25 cellular contexts compared by ENCODE assay signal in genomic region chr2:158815650-158816049, GRCh38. TPM values are rescaled to one million over a fixed set of nuclear protein-coding genes. Genes with fewer than 3 reads are reported as not detected.
"Had no signal": no experiment of that assay in that cellular context is flagged by ENCODE, and none has a peak within 500 bp of the region (broad histone marks: within the 10 kb centered on the region; RNA-seq: fewer than 3 reads in every experiment).

No MANE protein-coding gene starts in this region.

- H3K4me3 Mint-ChIP-seq: activated CD4-positive, alpha-beta memory T cell treated with anti-CD3 and anti-CD28 coated beads for 36 hours; activated CD4-positive, alpha-beta T cell treated with anti-CD3 and anti-CD28 coated beads, Interleukin-2, amount 10 ng/mL, durations not matched to agents 7 days and 5 days; activated naive CD8-positive, alpha-beta T cell; activated T-cell treated with anti-CD3 and anti-CD28 coated beads, Interleukin-2, amount 50 U/mL, for 4 hours; T-cell had no signal

- H3K4me3 ChIP-seq: SK-N-MC had no signal

- DNase-seq: activated CD4-positive, alpha-beta memory T cell treated with anti-CD3 and anti-CD28 coated beads for 36 hours; activated CD4-positive, alpha-beta T cell treated with anti-CD3 and anti-CD28 coated beads, Interleukin-2, amount 10 ng/mL, durations not matched to agents 7 days and 5 days; activated CD4-positive, CD25-positive, alpha-beta regulatory T cell; activated CD8-positive, alpha-beta memory T cell treated with anti-CD3 and anti-CD28 coated beads for 24 hours; activated effector memory CD4-positive, alpha-beta T cell treated with anti-CD3 and anti-CD28 coated beads, Interleukin-2, amount 50 U/mL, for 16 hours; activated naive CD4-positive, alpha-beta T cell treated with Interleukin-2 at 50 U/mL for 16 hours; activated T-cell treated with anti-CD3 and anti-CD28 coated beads, Interleukin-2, amount 50 U/mL, for 4 hours; Kasumi-1; KBM-7; NCI-H1048; NCI-H146; NCI-H187 treated with DMSO at 0.1 percent for 48 hours; NCI-H2081 treated with DMSO at 0.1 percent for 48 hours; NCI-H226; NCI-H510A treated with DMSO at 0.1 percent for 48 hours; NCI-H748 treated with DMSO at 0.1 percent for 48 hours; RPMI8226; T-cell; T-helper 2 cell; T1000 had no signal

- H3K4me1 Mint-ChIP-seq: activated CD4-positive, alpha-beta T cell treated with anti-CD3 and anti-CD28 coated beads, Interleukin-2, amount 10 ng/mL, durations not matched to agents 7 days and 5 days; T-cell had no signal

- H3K27ac Mint-ChIP-seq: activated CD4-positive, alpha-beta memory T cell treated with anti-CD3 and anti-CD28 coated beads for 36 hours; activated CD4-positive, alpha-beta T cell treated with anti-CD3 and anti-CD28 coated beads, Interleukin-2, amount 10 ng/mL, durations not matched to agents 7 days and 5 days; activated naive CD8-positive, alpha-beta T cell; T-cell had no signal

- H3K9me3 Mint-ChIP-seq: activated CD4-positive, alpha-beta memory T cell treated with anti-CD3 and anti-CD28 coated beads for 36 hours; activated CD4-positive, alpha-beta T cell treated with anti-CD3 and anti-CD28 coated beads, Interleukin-2, amount 10 ng/mL, durations not matched to agents 7 days and 5 days; activated T-cell treated with anti-CD3 and anti-CD28 coated beads, Interleukin-2, amount 50 U/mL, for 4 hours had no signal

- ATAC-seq: activated T-cell treated with anti-CD3 and anti-CD28 coated beads, Interleukin-2, amount 50 U/mL, for 4 hours; Right ventricle myocardium inferior; T-cell had no signal

- H3K27ac ChIP-seq: SK-N-MC had no signal

- H3K36me3 Mint-ChIP-seq: activated CD4-positive, alpha-beta memory T cell treated with anti-CD3 and anti-CD28 coated beads for 36 hours; activated naive CD8-positive, alpha-beta T cell; T-cell had no signal

RNA-seq across cellular contexts. Expression of gene DAPL1, which starts 20.5 kb away (rescaled TPM):
- total RNA-seq: activated CD4-positive, alpha-beta memory T cell treated with anti-CD3 and anti-CD28 coated beads for 36 hours; activated CD4-positive, alpha-beta T cell treated with anti-CD3 and anti-CD28 coated beads, Interleukin-2, amount 10 ng/mL, durations not matched to agents 7 days and 5 days; activated T-cell treated with anti-CD3 and anti-CD28 coated beads, Interleukin-2, amount 50 U/mL, for 4 hours; cardiac septum; OCI-LY7; Right ventricle myocardium inferior; T-cell had no signal
